In genomic region chr9:131067625-131068024, GRCh38 we compare ENCODE assay signal across 14 cellular contexts. TPM values are rescaled to one million over a fixed set of nuclear protein-coding genes. Genes with fewer than 3 reads are reported as not detected.
A peak's percentile ranks its signal among the peaks of the same experiment; 100 is the strongest.
DNase-seq lines count a peak whose midpoint lies in the region; ATAC-seq and TF ChIP-seq lines count a peak whose summit lies in the region.
"Had no signal": no experiment of that assay in that cellular context is flagged by ENCODE, and none has a peak within 500 bp of the region (broad histone marks: within the 10 kb centered on the region; RNA-seq: fewer than 3 reads in every experiment).

No MANE protein-coding gene starts in this region.

- H3K27me3 Mint-ChIP-seq in H9 (ENCODE audit: low read depth) (no peaks in the 10 kb centered on the region), T-helper 17 cell (peaks cover 26% of the 10 kb centered on the region)

- H3K27ac Mint-ChIP-seq in H9 (peak overlapping the region in 2 of 3 experiments; percentile 57 to 84; a peak in 3 of 7 replicates), T-helper 17 cell (no peak overlapping the region)
- H3K27ac Mint-ChIP-seq: IgD-negative memory B cell had no signal

- H3K23ac ChIP-seq in H9 (ENCODE audit: insufficient read length, low read depth, low read length) (no peak overlapping the region), neuronal stem cell (ENCODE audit: low read depth, low read length, poor library complexity) (peak overlapping the region; percentile 96)

- no peak overlapping the region for H3K4me2 ChIP-seq in H9 (ENCODE audit: insufficient read depth, insufficient read length, low read length)
- H3K4me2 ChIP-seq in neuronal stem cell (ENCODE audit: insufficient read depth, low read length, poor library complexity, severe bottlenecking) = no peak overlapping the region
- H3K4me2 ChIP-seq: BLaER1, KMS-11 had no signal

- H3K4ac ChIP-seq in H9 (ENCODE audit: low read depth, low read length) (no peak overlapping the region), neuronal stem cell (ENCODE audit: low read length) (no peak overlapping the region)

- H3K4me3 ChIP-seq in neuronal stem cell (ENCODE audit: low read length in 2 of 2) = no peak overlapping the region
- H3K4me3 ChIP-seq: BLaER1 had no signal

- H2AK5ac ChIP-seq in H9 (ENCODE audit: insufficient read length, low read length) (no peak overlapping the region), neuronal stem cell (ENCODE audit: low read depth, low read length) (peak overlapping the region; percentile 79)

- WGBS in H9 (ENCODE audit: extremely low coverage, insufficient read length, low lambda C conversion rate) = no CpG with 5 or more reads among the region's 9 CpGs
- no CpG with 5 or more reads among the region's 9 CpGs for WGBS in neuronal stem cell (ENCODE audit: extremely low coverage in 2 of 2, insufficient read length in 2 of 2, insufficient replicate concordance in 1 of 2), 2 donors

- no peak overlapping the region for H3K27ac ChIP-seq in H9 (ENCODE audit: insufficient read length, low read depth, low read length)
- no peak overlapping the region for H3K27ac ChIP-seq in neuronal stem cell (replicated peaks; ENCODE audit: low read length)
- H3K27ac ChIP-seq: BLaER1, KMS-11 had no signal

- no peak overlapping the region for H2BK12ac ChIP-seq in H9 (ENCODE audit: insufficient read length, low read depth, low read length)
- H2BK12ac ChIP-seq in neuronal stem cell (ENCODE audit: low read length) = peak overlapping the region; percentile 19

- H4K5ac ChIP-seq in H9 (ENCODE audit: insufficient read length, low read depth, low read length) = no peak overlapping the region

- no peaks in the 10 kb centered on the region for H3K27me3 ChIP-seq in H9 (ENCODE audit: insufficient read depth, low read length)
- peaks cover 0 to 15% (median 0%) of the 10 kb centered on the region in 3 experiments for H3K27me3 ChIP-seq in neuronal stem cell (ENCODE audit: control insufficient read depth in 3 of 3, insufficient read depth in 3 of 3, low read depth in 1 of 3, low read length in 3 of 3)
- H3K27me3 ChIP-seq: BLaER1 had no signal

- no peaks in the 10 kb centered on the region for H3K79me2 ChIP-seq in H9 (ENCODE audit: insufficient read depth, low read length)

- H2BK120ac ChIP-seq in H9 (ENCODE audit: low read depth, low read length, poor library complexity, severe bottlenecking) = no peak overlapping the region
- no peak overlapping the region for H2BK120ac ChIP-seq in neuronal stem cell (ENCODE audit: low read depth, low read length)

- H3K18ac ChIP-seq in H9 (ENCODE audit: insufficient read length, low read depth, low read length) (no peak overlapping the region), neuronal stem cell (ENCODE audit: low read length) (peak overlapping the region; percentile 82)

- H3T11ph ChIP-seq in H9 (ENCODE audit: low read length) = no peak overlapping the region

- H3K4me1 Mint-ChIP-seq in H9 (0 out of 4 replicates have a peak, but pooled peaks cover 0 to 4% of the 10 kb centered on the region in 2 experiments), T-helper 17 cell (peaks cover 3% of the 10 kb centered on the region)
- H3K4me1 Mint-ChIP-seq: CD8-positive, alpha-beta memory T cell; IgD-negative memory B cell had no signal

- H3K36me3 Mint-ChIP-seq in H9 (ENCODE audit: insufficient read depth in 1 of 3, low read depth in 3 of 3) = peaks cover 0 to 8% (median 3%) of the 10 kb centered on the region in 3 experiments; a peak in 3 of 7 replicates
- no peaks in the 10 kb centered on the region for H3K36me3 Mint-ChIP-seq in T-helper 17 cell (ENCODE audit: low read depth)
- H3K36me3 Mint-ChIP-seq: CD8-positive, alpha-beta memory T cell; IgD-negative memory B cell had no signal

- H4K8ac ChIP-seq in H9 (replicated peaks; ENCODE audit: insufficient read length, low read depth, low read length) (no peak overlapping the region), neuronal stem cell (ENCODE audit: low read depth, low read length) (no peak overlapping the region)

- no peaks in the 10 kb centered on the region for H3K36me3 ChIP-seq in neuronal stem cell (replicated peaks in 1 of 2; ENCODE audit: control insufficient read depth in 2 of 2, insufficient read depth in 2 of 2, low read length in 2 of 2)
- H3K36me3 ChIP-seq: BLaER1 had no signal

- ATAC-seq in T-helper 17 cell (no peak), left lobe of liver (peak; percentile 56), GM19397 (IDR thresholded peaks at IDR 0.05; ENCODE audit: unreplicated experiment) (no peak)

- H4K20me1 ChIP-seq in H9 (ENCODE audit: control insufficient read depth, insufficient read depth, insufficient read length) = no peaks in the 10 kb centered on the region
- H4K20me1 ChIP-seq: BLaER1 had no signal

- no peak overlapping the region for H3K9ac ChIP-seq in H9 (ENCODE audit: extremely low read depth, insufficient read length, low read length)
- H3K9ac ChIP-seq in neuronal stem cell (ENCODE audit: low read depth, low read length, poor library complexity) = no peak overlapping the region
- H3K9ac ChIP-seq: BLaER1, KMS-11 had no signal

- no peaks in the 10 kb centered on the region for H3K9me3 ChIP-seq in H9 (ENCODE audit: control insufficient read depth, low read depth, low read length)
- H3K9me3 ChIP-seq in T-helper 17 cell (ENCODE audit: control insufficient read depth, low read length, poor library complexity, severe bottlenecking) = no peaks in the 10 kb centered on the region
- H3K9me3 ChIP-seq in neuronal stem cell (replicated peaks in 1 of 2; ENCODE audit: control insufficient read depth in 2 of 2, insufficient read depth in 1 of 2, low read depth in 1 of 2, low read length in 2 of 2) = no peaks in the 10 kb centered on the region
- H3K9me3 ChIP-seq: BLaER1, Caco-2 had no signal

- H2AFZ ChIP-seq in H9 (ENCODE audit: low read length) = no peak overlapping the region
- no peak overlapping the region for H2AFZ ChIP-seq in neuronal stem cell (ENCODE audit: low read length)

- H3K56ac ChIP-seq in H9 (ENCODE audit: insufficient read length, low read depth, low read length) = no peak overlapping the region

- H3K79me1 ChIP-seq in H9 (ENCODE audit: insufficient read depth, low read depth, low read length, poor library complexity, severe bottlenecking) = no peaks in the 10 kb centered on the region
- no peaks in the 10 kb centered on the region for H3K79me1 ChIP-seq in neuronal stem cell (ENCODE audit: low read depth, low read length)

- H3K4me3 Mint-ChIP-seq in H9 = no peak overlapping the region
- peak overlapping the region; percentile 25 for H3K4me3 Mint-ChIP-seq in T-helper 17 cell
- H3K4me3 Mint-ChIP-seq: CD8-positive, alpha-beta memory T cell; IgD-negative memory B cell had no signal

- no peaks in the 10 kb centered on the region; a peak in 1 of 5 replicates for H3K9me3 Mint-ChIP-seq in H9

- no peaks in the 10 kb centered on the region for H3K4me1 ChIP-seq in H9 (ENCODE audit: insufficient read depth, low read length)
- peaks cover 0 to 3% of the 10 kb centered on the region in 2 donors for H3K4me1 ChIP-seq in neuronal stem cell (ENCODE audit: control insufficient read depth in 2 of 2, insufficient read depth in 1 of 2, low read depth in 1 of 2, low read length in 2 of 2)
- H3K4me1 ChIP-seq: BLaER1, Caco-2 had no signal

- H2BK15ac ChIP-seq in H9 (ENCODE audit: low read depth, low read length) (no peak overlapping the region), neuronal stem cell (ENCODE audit: low read length) (peak overlapping the region; percentile 84)

- no peaks in the 10 kb centered on the region for H3K23me2 ChIP-seq in H9 (ENCODE audit: insufficient read length, low read depth, low read length, poor library complexity, severe bottlenecking)

- TF ChIP-seq CTCF in H9 (conservative IDR thresholded peaks at IDR 0.05) = no peak

- no peak overlapping the region for H2BK20ac ChIP-seq in H9 (ENCODE audit: low read depth, low read length, poor library complexity, severe bottlenecking)

- DNase-seq in H9 (no peak), T-helper 17 cell (no peak), left lobe of liver (ENCODE audit: low spot score) (no peak), neuronal stem cell (ENCODE audit: low spot score) (no peak), NCI-H2107 treated with DMSO at 0.1 percent for 48 hours (lab: John Stamatoyannopoulos, UW; ENCODE audit: unreplicated experiment) (no peak), DMS53 treated with DMSO at 0.1 percent for 48 hours (lab: John Stamatoyannopoulos, UW; ENCODE audit: unreplicated experiment) (no peak)
- DNase-seq: Caco-2; CD8-positive, alpha-beta memory T cell; DMS53 had no signal

- no peak overlapping the region; the same call in 1 of the 2 replicates for H3K14ac ChIP-seq in H9 (ENCODE audit: insufficient read depth, low read length)
- H3K14ac ChIP-seq in neuronal stem cell (ENCODE audit: low read length) = peak overlapping the region; percentile 17

- H2BK5ac ChIP-seq in H9 (ENCODE audit: insufficient read length, low read length) = no peak overlapping the region
- no peak overlapping the region for H2BK5ac ChIP-seq in neuronal stem cell (ENCODE audit: low read length)

- no peak overlapping the region for H4K91ac ChIP-seq in H9 (ENCODE audit: insufficient read length, low read depth, low read length)
- no peak overlapping the region for H4K91ac ChIP-seq in neuronal stem cell (ENCODE audit: low read depth, low read length, poor library complexity)

RNA-seq across cellular contexts. Expression of gene AIF1L, which starts 28.7 kb away (rescaled TPM):
- total RNA-seq in H9 (2021) (122 and 126 TPM in 2 replicates), T-helper 17 cell (under 1 TPM in 1 of 2 donors, not detected in 1; 0.22 TPM), left lobe of liver (0.83 TPM)
- 90.6 TPM for polyA plus RNA-seq in neuronal stem cell (2013, experiment 1 of 2)
- polyA plus RNA-seq in neuronal stem cell (2013, experiment 2 of 2) = 91.1 TPM
- polyA plus RNA-seq: CD8-positive, alpha-beta memory T cell; IgD-negative memory B cell had no signal

RNA-seq across cellular contexts. Expression of gene NUP214, which starts 57.8 kb away (rescaled TPM):
- total RNA-seq in H9 (2021) (47.2 and 53.8 TPM in 2 replicates), T-helper 17 cell (100 to 1,000 TPM; 105 to 107 TPM), left lobe of liver (21.9 TPM)
- polyA plus RNA-seq in neuronal stem cell (2013, experiment 1 of 2) = 22.4 TPM
- polyA plus RNA-seq in neuronal stem cell (2013, experiment 2 of 2) = 21.0 TPM

RNA-seq across cellular contexts. Expression of gene LAMC3, which starts 58.7 kb away (rescaled TPM):
- total RNA-seq in H9 (2021) = 21.7 and 21.9 TPM in 2 replicates
- under 1 TPM; 0.47 to 0.50 TPM for total RNA-seq in T-helper 17 cell
- 7.1 TPM for total RNA-seq in left lobe of liver
- 0.03 TPM for polyA plus RNA-seq in neuronal stem cell (2013, experiment 1 of 2)
- polyA plus RNA-seq in neuronal stem cell (2013, experiment 2 of 2) = 0.07 TPM
- total RNA-seq: HT-29 had no signal
- polyA plus RNA-seq: CD8-positive, alpha-beta memory T cell; IgD-negative memory B cell had no signal

Comparison
In these comparisons a context has a peak if more than half of its experiments do, and no peak if none do; other contexts are left out.
1. RNA of gene AIF1L, which starts 28.7 kb away (total RNA-seq): 122 to 126 TPM in H9; 0.83 TPM in left lobe of liver (single experiment) and 0.22 TPM in T-helper 17 cell; every median in the first group is over 10 times any median in the second.